1 cellular context compared by ENCODE assay signal in the genomic region with DNA sequence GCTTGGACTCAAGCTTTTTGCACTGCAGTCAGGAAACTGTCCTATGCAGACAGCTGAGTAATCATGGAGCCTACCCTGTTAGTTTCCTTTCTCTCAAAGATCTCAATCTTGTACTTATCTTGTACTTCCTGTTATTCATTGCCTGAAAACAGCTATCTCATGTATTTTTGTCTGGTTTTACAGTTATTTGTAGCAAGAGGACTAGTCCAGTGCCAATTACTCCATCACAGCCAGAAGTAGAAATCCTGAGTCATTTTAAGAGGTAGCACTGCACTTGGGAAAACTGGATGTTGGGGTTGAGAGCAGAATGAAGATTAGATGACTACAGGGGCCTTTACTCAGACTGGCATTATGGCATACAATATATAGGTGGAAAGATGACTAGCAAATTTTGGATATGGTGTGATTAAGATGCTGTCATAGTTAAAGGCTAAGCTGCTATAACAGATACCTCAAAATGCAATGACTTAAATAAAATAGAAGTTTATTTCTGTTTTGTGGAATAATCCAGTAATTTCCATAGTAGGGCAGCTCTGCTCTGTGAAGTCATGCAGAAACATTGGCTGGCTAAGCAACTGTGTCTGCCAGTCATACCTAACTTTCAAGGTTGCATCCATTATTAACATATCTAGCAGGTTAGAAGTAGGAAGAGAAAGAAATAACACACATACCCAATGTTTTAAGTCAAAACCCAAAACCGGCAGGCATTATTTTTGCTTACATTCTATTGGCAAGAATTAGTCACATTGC.
TF ChIP-seq lines count a peak whose summit lies in the region.

No MANE protein-coding gene starts in this region.

TF ChIP-seq in GM23338, 12 proteins besides CTCF, POLR2A, EP300 and RAD21 (continued from another document):
- TF ChIP-seq, protein P1, sequence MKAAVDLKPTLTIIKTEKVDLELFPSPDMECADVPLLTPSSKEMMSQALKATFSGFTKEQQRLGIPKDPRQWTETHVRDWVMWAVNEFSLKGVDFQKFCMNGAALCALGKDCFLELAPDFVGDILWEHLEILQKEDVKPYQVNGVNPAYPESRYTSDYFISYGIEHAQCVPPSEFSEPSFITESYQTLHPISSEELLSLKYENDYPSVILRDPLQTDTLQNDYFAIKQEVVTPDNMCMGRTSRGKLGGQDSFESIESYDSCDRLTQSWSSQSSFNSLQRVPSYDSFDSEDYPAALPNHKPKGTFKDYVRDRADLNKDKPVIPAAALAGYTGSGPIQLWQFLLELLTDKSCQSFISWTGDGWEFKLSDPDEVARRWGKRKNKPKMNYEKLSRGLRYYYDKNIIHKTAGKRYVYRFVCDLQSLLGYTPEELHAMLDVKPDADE (IDR thresholded peaks at IDR 0.05), result no peak
- TF ChIP-seq ZNF114 (CRISPR knock-in tag; IDR thresholded peaks at IDR 0.05), result no peak
TF ChIP-seq in GM23338: peak in this region for 0.
